Comparison of ENCODE assay signal across 8 cellular contexts in the genomic region with DNA sequence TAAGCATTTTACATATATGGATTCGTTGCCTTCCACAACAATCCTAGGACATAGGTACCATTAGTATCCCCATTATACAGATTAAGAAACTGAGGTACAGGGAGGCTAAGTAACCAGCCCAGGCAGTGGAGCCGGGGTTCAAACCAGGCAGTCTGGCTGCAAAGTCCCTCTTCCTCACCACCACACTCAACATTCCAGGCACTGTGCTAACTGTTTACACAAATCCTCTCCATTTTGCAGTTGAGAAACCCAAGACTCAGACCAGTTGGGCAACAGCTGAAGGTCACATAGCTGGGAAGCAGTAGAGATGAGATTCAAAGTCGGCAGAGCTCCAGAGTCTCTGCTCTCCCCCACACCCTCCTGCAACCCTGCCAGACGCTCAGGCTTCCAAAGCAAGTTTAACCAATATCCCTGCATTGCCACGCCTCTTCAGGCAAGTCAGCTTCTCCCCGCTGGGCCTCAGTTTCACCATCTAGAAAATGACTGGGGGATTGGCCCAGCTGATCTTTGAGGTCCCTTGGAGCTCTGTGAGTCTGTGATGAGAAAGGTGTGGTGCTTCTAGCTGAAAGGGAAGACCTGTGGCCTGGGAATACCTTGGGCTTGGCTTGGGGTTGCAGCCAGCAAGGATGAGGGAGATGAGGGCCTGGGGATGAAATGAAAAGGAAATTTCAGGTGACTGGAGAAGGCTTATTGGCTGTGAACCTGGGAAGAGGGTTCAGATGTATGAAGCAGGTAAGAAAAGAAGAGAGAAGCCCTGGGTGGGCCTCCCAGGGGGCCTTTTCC. TPM values are rescaled to one million over a fixed set of nuclear protein-coding genes. Genes with fewer than 3 reads are reported as not detected.
A peak's percentile ranks its signal among the peaks of the same experiment; 100 is the strongest.
DNase-seq lines count a peak whose midpoint lies in the region; ATAC-seq and TF ChIP-seq lines count a peak whose summit lies in the region.

No MANE protein-coding gene starts in this region.

- H3K4me3 ChIP-seq in NB4 (ENCODE audit: low read depth, low read length) = no peak overlapping the region

- H3K27ac Mint-ChIP-seq in chondrocyte (ENCODE audit: unreplicated experiment) = peak overlapping the region; percentile 99
- H3K27ac Mint-ChIP-seq in naive B cell = peak overlapping the region; percentile 97 to 99 (median 98)

- no peak for TF ChIP-seq POLR2A in NB4 (IDR thresholded peaks at IDR 0.05; ENCODE audit: extremely low read depth, insufficient read length)

- H3K4me1 Mint-ChIP-seq in chondrocyte (ENCODE audit: low read depth) = peaks cover 76% of the 10 kb centered on the region
- peaks cover 88 to 100% (median 100%) of the 10 kb centered on the region in 3 donors for H3K4me1 Mint-ChIP-seq in naive B cell

- DNase-seq in AG09319 (ENCODE audit: extremely low read depth, low read depth) (peak; percentile 99), NB4 (ENCODE audit: low read depth) (peak; percentile 39), chondrocyte (ENCODE audit: low spot score) (peak; percentile 56), naive B cell (no peak), Kasumi-1 (lab: John Stamatoyannopoulos, UW) (no peak), OCI-M2 (lab: John Stamatoyannopoulos, UW; ENCODE audit: unreplicated experiment) (no peak)

- peak overlapping the region; percentile 20 for H3K4me3 Mint-ChIP-seq in chondrocyte (ENCODE audit: unreplicated experiment)
- H3K4me3 Mint-ChIP-seq in naive B cell = peak overlapping the region in 7 of 8 donors; percentile 51 to 92 (median 82)

- TF ChIP-seq CTCF in AG09319 (IDR thresholded peaks at IDR 0.05; ENCODE audit: low read depth, low read length) = no peak
- TF ChIP-seq CTCF in NB4 (IDR thresholded peaks at IDR 0.05; ENCODE audit: low read depth, low read length) = no peak
- no peak for TF ChIP-seq CTCF in chondrocyte (IDR thresholded peaks at IDR 0.05)

- H3K9me3 Mint-ChIP-seq in chondrocyte (ENCODE audit: low read depth) = no peaks in the 10 kb centered on the region
- no peaks in the 10 kb centered on the region for H3K9me3 Mint-ChIP-seq in naive B cell

- no peaks in the 10 kb centered on the region for H3K36me3 Mint-ChIP-seq in chondrocyte (ENCODE audit: low read depth)
- H3K36me3 Mint-ChIP-seq in naive B cell = peaks cover 13 to 21% of the 10 kb centered on the region in 2 donors

- H3K27me3 Mint-ChIP-seq in chondrocyte (ENCODE audit: low read depth) (no peaks in the 10 kb centered on the region), naive B cell (no peaks in the 10 kb centered on the region)

- ATAC-seq in naive B cell (ENCODE audit: low read depth in 2 of 2) (no peak), GM19351 (IDR thresholded peaks at IDR 0.05; ENCODE audit: unreplicated experiment) (no peak), HG03097 (IDR thresholded peaks at IDR 0.05; ENCODE audit: low FRiP score, unreplicated experiment) (no peak)

RNA-seq across cellular contexts. Expression of a gene that starts 14.0 kb away (rescaled TPM):
- not detected in 3 replicates for total RNA-seq in chondrocyte
- 100 to 1,000 TPM; 442 to 802 (median 622) TPM for polyA plus RNA-seq in naive B cell (ENCODE audit: low read depth in 6 of 6)

RNA-seq across cellular contexts. Expression of a gene that starts 49.9 kb away (rescaled TPM):
- total RNA-seq in chondrocyte = 0.39 TPM in 1 of 3 replicates, not detected in the others
- polyA plus RNA-seq in naive B cell (ENCODE audit: low read depth in 6 of 6) = not detected

Comparison
In these comparisons a context has a peak if more than half of its experiments do, and no peak if none do; other contexts are left out.
1. DNase-seq: peak in AG09319 (single experiment), NB4 (single experiment) and chondrocyte (single experiment); none in naive B cell (single experiment), Kasumi-1 (0 of 2) and OCI-M2 (single experiment).